Comparison of ENCODE assay signal across 12 cellular contexts in the genomic region with DNA sequence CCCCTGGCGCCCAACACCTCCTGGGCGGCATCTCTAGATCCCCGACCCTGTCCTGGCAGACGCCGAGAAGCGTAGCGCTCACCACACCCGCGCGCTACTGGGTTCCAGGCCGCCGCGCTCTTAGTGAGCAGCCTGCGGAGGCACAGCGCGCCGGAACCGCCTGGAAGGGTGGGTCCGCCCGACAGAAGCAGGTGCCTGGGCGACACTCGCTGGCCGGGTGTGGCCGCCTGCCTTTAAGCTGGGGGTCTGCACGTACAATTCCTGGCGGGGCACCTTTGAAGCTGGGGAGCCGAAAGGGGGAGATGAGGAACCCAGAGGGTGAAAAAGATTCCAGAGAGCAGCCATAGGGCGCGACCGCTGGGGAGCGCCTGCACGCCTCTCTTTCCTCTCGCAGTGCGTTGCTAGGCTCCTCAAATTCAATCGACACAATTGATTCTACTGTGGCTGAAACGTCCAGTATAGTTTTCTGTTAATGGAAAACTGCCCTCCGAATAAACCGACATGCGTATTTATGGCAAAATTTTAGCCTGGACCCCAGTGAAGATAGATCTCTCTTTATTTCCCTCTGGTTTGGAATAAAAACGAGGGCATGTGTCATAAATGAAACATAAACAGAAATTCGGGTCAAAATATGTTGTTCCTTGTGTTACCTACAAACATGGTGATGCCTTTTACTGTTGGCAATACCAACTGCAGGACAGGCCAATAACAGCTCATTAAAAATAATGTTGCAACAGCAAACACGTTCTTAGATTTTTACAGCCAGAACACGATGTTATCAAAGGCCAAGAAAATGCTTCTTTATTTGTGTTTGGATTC. TPM values are rescaled to one million over a fixed set of nuclear protein-coding genes. Genes with fewer than 3 reads are reported as not detected.
DNase-seq lines count a peak whose midpoint lies in the region; ATAC-seq and TF ChIP-seq lines count a peak whose summit lies in the region.
"Had no signal": no experiment of that assay in that cellular context is flagged by ENCODE, and none has a peak within 500 bp of the region (broad histone marks: within the 10 kb centered on the region; RNA-seq: fewer than 3 reads in every experiment).

No MANE protein-coding gene starts in this region.

- H3K4me3 Mint-ChIP-seq in naive thymus-derived CD4-positive, alpha-beta T cell = peak overlapping the region in 9 of 10 donors; percentile 0 to 67 (median 52)

- peaks cover 16 to 61% of the 10 kb centered on the region in 2 donors for H3K4me1 ChIP-seq in naive thymus-derived CD4-positive, alpha-beta T cell (ENCODE audit: control insufficient read depth in 2 of 2, insufficient read depth in 2 of 2, low read length in 2 of 2)

- peaks cover 80 to 89% (median 82%) of the 10 kb centered on the region in 5 donors for H3K27me3 Mint-ChIP-seq in naive thymus-derived CD4-positive, alpha-beta T cell

- peak; percentile 29 for TF ChIP-seq CTCF in GM20000 (IDR thresholded peaks at IDR 0.05; ENCODE audit: extremely low read depth, missing control alignments)

- no peaks in the 10 kb centered on the region for H3K36me3 ChIP-seq in naive thymus-derived CD4-positive, alpha-beta T cell (ENCODE audit: control insufficient read depth in 2 of 3, insufficient read depth in 3 of 3, low read length in 3 of 3)

- CTCF ChIA-PET in naive thymus-derived CD4-positive, alpha-beta T cell (lab: Charles Lee) = interaction anchor here (0.5 to 1.0 kb wide), 3 partner anchors 13 to 101 kb away, joined by 3 read pairs; partner anchors contain the start of gene BUB3

- peak overlapping the region in 1 of 9 donors; percentile 46 for H3K27ac Mint-ChIP-seq in naive thymus-derived CD4-positive, alpha-beta T cell
- H3K27ac Mint-ChIP-seq: HFFc6, nephron had no signal

- peaks cover 0 to 3% (median 0%) of the 10 kb centered on the region in 11 donors for H3K9me3 Mint-ChIP-seq in naive thymus-derived CD4-positive, alpha-beta T cell
- H3K9me3 Mint-ChIP-seq: HFFc6, nephron had no signal

- H3K36me3 Mint-ChIP-seq in naive thymus-derived CD4-positive, alpha-beta T cell = peaks cover 0 to 4% (median 0%) of the 10 kb centered on the region in 5 donors

- POLR2A ChIA-PET in naive thymus-derived CD4-positive, alpha-beta T cell (lab: Charles Lee) = interaction anchor here (0.7 to 1.6 kb wide), 3 partner anchors 11 to 101 kb away, joined by 3 to 4 read pairs (median 3); no protein-coding TSS in a partner anchor

- intact Hi-C loops in naive thymus-derived CD4-positive, alpha-beta T cell (cut with micrococcal nuclease) = loop anchor here (1.0 to 2.0 kb wide), 2 partner anchors 9 to 240 kb away; no protein-coding TSS in a partner anchor

- peak; percentile 71 for DNase-seq in NCI-H748 (lab: John Stamatoyannopoulos, UW; ENCODE audit: unreplicated experiment)
- no peak for DNase-seq in NCI-H748 treated with DMSO at 0.1 percent for 48 hours (lab: John Stamatoyannopoulos, UW)
- peak; percentile 51 for DNase-seq in GM20000 (ENCODE audit: low spot score)
- peak; percentile 31 for DNase-seq in activated naive CD4-positive, alpha-beta T cell treated with anti-CD3 and anti-CD28 coated beads, Interleukin-2, amount 50 U/mL, for 16 hours
- no peak for DNase-seq in naive thymus-derived CD4-positive, alpha-beta T cell
- no peak for DNase-seq in ureter (ENCODE audit: low spot score)
- DNase-seq: HFFc6 had no signal

- no peak overlapping the region for H3K27ac ChIP-seq in naive thymus-derived CD4-positive, alpha-beta T cell (ENCODE audit: low read depth, low read length)

- no peak for ATAC-seq in naive thymus-derived CD4-positive, alpha-beta T cell
- no peak for ATAC-seq in HG02852 (IDR thresholded peaks at IDR 0.05; ENCODE audit: unreplicated experiment)
- no peak for ATAC-seq in HG03280 (IDR thresholded peaks at IDR 0.05; ENCODE audit: unreplicated experiment)

- H3K4me3 ChIP-seq in naive thymus-derived CD4-positive, alpha-beta T cell (ENCODE audit: low read length) = no peak overlapping the region

- H3K9me3 ChIP-seq in naive thymus-derived CD4-positive, alpha-beta T cell (ENCODE audit: control insufficient read depth in 2 of 3, low read length in 3 of 3) = no peaks in the 10 kb centered on the region

- peaks cover 41 to 58% of the 10 kb centered on the region in 2 donors for H3K27me3 ChIP-seq in naive thymus-derived CD4-positive, alpha-beta T cell (ENCODE audit: control insufficient read depth in 2 of 2, insufficient read depth in 2 of 2, low read length in 2 of 2)

- H3K4me1 Mint-ChIP-seq in naive thymus-derived CD4-positive, alpha-beta T cell = peaks cover 20 to 76% (median 62%) of the 10 kb centered on the region in 7 donors

RNA-seq across cellular contexts. Expression of gene HMX3, which starts 4.6 kb away (rescaled TPM):
- total RNA-seq in naive thymus-derived CD4-positive, alpha-beta T cell = not detected
- not detected for polyA plus RNA-seq in naive thymus-derived CD4-positive, alpha-beta T cell
- not detected for total RNA-seq in ureter
- total RNA-seq: frontal cortex, HFFc6 had no signal
- polyA plus RNA-seq: AG04450 had no signal

RNA-seq across cellular contexts. Expression of gene HMX2, which starts 7.6 kb away (rescaled TPM):
- total RNA-seq in naive thymus-derived CD4-positive, alpha-beta T cell = not detected
- polyA plus RNA-seq in naive thymus-derived CD4-positive, alpha-beta T cell = under 1 TPM; 0.14 to 0.24 TPM
- not detected for total RNA-seq in ureter
- total RNA-seq: frontal cortex, HFFc6 had no signal
- polyA plus RNA-seq: AG04450 had no signal

RNA-seq across cellular contexts. Expression of gene BUB3, which starts 13.8 kb away (rescaled TPM):
- total RNA-seq in naive thymus-derived CD4-positive, alpha-beta T cell = 100 to 1,000 TPM in 3 of 5 experiments, 10 to 100 TPM in 2; 91.4 to 195 (median 171) TPM
- polyA plus RNA-seq in naive thymus-derived CD4-positive, alpha-beta T cell = 100 to 1,000 TPM; 230 to 255 TPM
- 72.5 TPM for total RNA-seq in ureter

Comparison
In these comparisons a context has a peak if more than half of its experiments do, and no peak if none do; other contexts are left out.
1. DNase-seq: peak in NCI-H748 (single experiment), GM20000 (single experiment) and activated naive CD4-positive, alpha-beta T cell treated with anti-CD3 and anti-CD28 coated beads, Interleukin-2, amount 50 U/mL, for 16 hours (single experiment); none in NCI-H748 treated with DMSO at 0.1 percent for 48 hours (single experiment), naive thymus-derived CD4-positive, alpha-beta T cell (0 of 9) and ureter (single experiment).